In genomic region chr2:127651987-127652550, GRCh38 we compare ENCODE assay signal across 16 cellular contexts. TPM values are rescaled to one million over a fixed set of nuclear protein-coding genes. Genes with fewer than 3 reads are reported as not detected.
DNase-seq lines count a peak whose midpoint lies in the region; ATAC-seq and TF ChIP-seq lines count a peak whose summit lies in the region.
"Had no signal": no experiment of that assay in that cellular context is flagged by ENCODE, and none has a peak within 500 bp of the region (broad histone marks: within the 10 kb centered on the region; RNA-seq: fewer than 3 reads in every experiment).

No MANE protein-coding gene starts in this region.

- peak; percentile 13 for DNase-seq in DMS 273 (lab: John Stamatoyannopoulos, UW; ENCODE audit: unreplicated experiment)
- DNase-seq in DMS 273 treated with DMSO at 0.1 percent for 48 hours (lab: John Stamatoyannopoulos, UW) = no peak
- DNase-seq in left cardiac atrium = peak; percentile 91
- no peak for DNase-seq in neural progenitor cell (ENCODE audit: low spot score)
- DNase-seq in vagina (ENCODE audit: extremely low spot score in 2 of 2) = no peak
- no peak for DNase-seq in NCI-H2081 (lab: John Stamatoyannopoulos, UW)
- no peak for DNase-seq in activated effector memory CD4-positive, alpha-beta T cell treated with Interleukin-2 at 50 U/mL for 16 hours
- DNase-seq in stimulated activated naive CD4-positive, alpha-beta T cell treated with Interleukin-2 at 50 U/mL for 16 hours (lab: John Stamatoyannopoulos, UW) = no peak
- DNase-seq: activated T-cell treated with anti-CD3 and anti-CD28 coated beads, Interleukin-2, amount 50 U/mL, for 24 hours; glutamatergic neuron; stimulated activated CD4-positive, alpha-beta T cell treated with anti-CD3 and anti-CD28 coated beads, Interleukin-2, amount 100 ng/mL, for 24 hours had no signal

- TF ChIP-seq POLR2A in vagina (IDR thresholded peaks at IDR 0.05) = no peak

- no peaks in the 10 kb centered on the region for H3K9me3 ChIP-seq in neural progenitor cell (ENCODE audit: low read depth)
- no peaks in the 10 kb centered on the region for H3K9me3 ChIP-seq in vagina

- no peak overlapping the region for H3K9ac ChIP-seq in neural progenitor cell

- H3K4me2 ChIP-seq in neural progenitor cell = no peak overlapping the region

- TF ChIP-seq CTCF in neural progenitor cell (IDR thresholded peaks at IDR 0.05) = no peak
- TF ChIP-seq CTCF in vagina (IDR thresholded peaks at IDR 0.05) = no peak

- H3K4me3 Mint-ChIP-seq in neural progenitor cell = no peak overlapping the region
- H3K4me3 Mint-ChIP-seq: activated T-cell treated with anti-CD3 and anti-CD28 coated beads, Interleukin-2, amount 50 U/mL, for 24 hours; naive thymus-derived CD8-positive, alpha-beta T cell had no signal

- no peaks in the 10 kb centered on the region for H4K20me1 ChIP-seq in neural progenitor cell (ENCODE audit: low read depth)

- no peaks in the 10 kb centered on the region for H3K36me3 Mint-ChIP-seq in neural progenitor cell

- H3K4me3 ChIP-seq in neural progenitor cell (no peak overlapping the region), vagina (no peak overlapping the region)

- peak; percentile 69 to 79 for ATAC-seq in left cardiac atrium
- ATAC-seq: naive thymus-derived CD8-positive, alpha-beta T cell had no signal

- peaks cover 12% of the 10 kb centered on the region for H3F3A ChIP-seq in neural progenitor cell (ENCODE audit: low read depth)

- H3K27ac ChIP-seq in neural progenitor cell = no peak overlapping the region
- peak overlapping the region; percentile 13 for H3K27ac ChIP-seq in vagina
- H3K27ac ChIP-seq: 22Rv1 had no signal

- H3K27ac Mint-ChIP-seq in neural progenitor cell = peak overlapping the region; percentile 82
- H3K27ac Mint-ChIP-seq: activated T-cell treated with anti-CD3 and anti-CD28 coated beads, Interleukin-2, amount 50 U/mL, for 24 hours had no signal

- H3K27me3 Mint-ChIP-seq in neural progenitor cell (ENCODE audit: insufficient read depth, low read depth) = peaks cover 9% of the 10 kb centered on the region
- H3K27me3 Mint-ChIP-seq: activated T-cell treated with anti-CD3 and anti-CD28 coated beads, Interleukin-2, amount 50 U/mL, for 24 hours; naive thymus-derived CD8-positive, alpha-beta T cell had no signal

- H3K36me3 ChIP-seq in neural progenitor cell (no peaks in the 10 kb centered on the region), vagina (peaks cover 0 to 4% of the 10 kb centered on the region in 2 donors)

- H2AFZ ChIP-seq in neural progenitor cell (replicated peaks) = no peak overlapping the region

- H3K9me3 Mint-ChIP-seq in neural progenitor cell = no peaks in the 10 kb centered on the region
- H3K9me3 Mint-ChIP-seq: activated T-cell treated with anti-CD3 and anti-CD28 coated beads, Interleukin-2, amount 50 U/mL, for 24 hours; naive thymus-derived CD8-positive, alpha-beta T cell had no signal

- peaks cover 50% of the 10 kb centered on the region for H3K4me1 Mint-ChIP-seq in neural progenitor cell

- intact Hi-C loops in left cardiac atrium (cut with DNase I) (loop anchor here in 1 of 2 donors (10.0 kb wide), 1 partner anchor 137 kb away; no protein-coding TSS in a partner anchor), vagina (cut with DNase I) (loop anchor here (5.0 kb wide), 1 partner anchor 145 kb away; no protein-coding TSS in a partner anchor)

- H3K27me3 ChIP-seq in neural progenitor cell = no peaks in the 10 kb centered on the region
- no peaks in the 10 kb centered on the region for H3K27me3 ChIP-seq in vagina

- no peaks in the 10 kb centered on the region for H3K79me2 ChIP-seq in neural progenitor cell (ENCODE audit: low read depth)

- H3K4me1 ChIP-seq in neural progenitor cell (peaks cover 16% of the 10 kb centered on the region), vagina (peaks cover 28% of the 10 kb centered on the region)

RNA-seq across cellular contexts. Expression of gene GPR17, which starts 6.1 kb away (rescaled TPM):
- under 1 TPM in 1 of 2 donors, not detected in 1; 0.24 TPM for total RNA-seq in left cardiac atrium
- not detected in 2 replicates for total RNA-seq in neural progenitor cell (ENCODE audit: low replicate concordance)
- total RNA-seq in vagina = not detected
- total RNA-seq: chondrocyte; Daoy; naive thymus-derived CD8-positive, alpha-beta T cell; subcutaneous adipose tissue had no signal

RNA-seq across cellular contexts. Expression of gene LIMS2, which starts 23.3 kb away (rescaled TPM):
- total RNA-seq in left cardiac atrium (100 to 1,000 TPM; 157 to 204 TPM), neural progenitor cell (ENCODE audit: low replicate concordance) (1.2 TPM in 1 of 2 replicates, not detected in the other), vagina (44.2 TPM)

RNA-seq across cellular contexts. Expression of gene SFT2D3, which starts 49.2 kb away (rescaled TPM):
- total RNA-seq in left cardiac atrium (1 to 10 TPM; 3.3 to 4.7 TPM), neural progenitor cell (ENCODE audit: low replicate concordance) (22.8 and 30.6 TPM in 2 replicates), vagina (3.7 TPM)

Comparison
In these comparisons a context has a peak if more than half of its experiments do, and no peak if none do; other contexts are left out.
1. DNase-seq: peak in DMS 273 (single experiment) and left cardiac atrium (single experiment); none in DMS 273 treated with DMSO at 0.1 percent for 48 hours (single experiment), neural progenitor cell (single experiment), vagina (0 of 2), NCI-H2081 (0 of 2), activated effector memory CD4-positive, alpha-beta T cell treated with Interleukin-2 at 50 U/mL for 16 hours (single experiment) and stimulated activated naive CD4-positive, alpha-beta T cell treated with Interleukin-2 at 50 U/mL for 16 hours (single experiment).
2. RNA of gene LIMS2, which starts 23.3 kb away (total RNA-seq): 157 to 204 TPM in left cardiac atrium and 44.2 TPM in vagina (single experiment); 1.2 TPM in neural progenitor cell; every median in the first group is over 10 times any median in the second.